ENCODE assay signal across 31 cellular contexts in the genomic region with DNA sequence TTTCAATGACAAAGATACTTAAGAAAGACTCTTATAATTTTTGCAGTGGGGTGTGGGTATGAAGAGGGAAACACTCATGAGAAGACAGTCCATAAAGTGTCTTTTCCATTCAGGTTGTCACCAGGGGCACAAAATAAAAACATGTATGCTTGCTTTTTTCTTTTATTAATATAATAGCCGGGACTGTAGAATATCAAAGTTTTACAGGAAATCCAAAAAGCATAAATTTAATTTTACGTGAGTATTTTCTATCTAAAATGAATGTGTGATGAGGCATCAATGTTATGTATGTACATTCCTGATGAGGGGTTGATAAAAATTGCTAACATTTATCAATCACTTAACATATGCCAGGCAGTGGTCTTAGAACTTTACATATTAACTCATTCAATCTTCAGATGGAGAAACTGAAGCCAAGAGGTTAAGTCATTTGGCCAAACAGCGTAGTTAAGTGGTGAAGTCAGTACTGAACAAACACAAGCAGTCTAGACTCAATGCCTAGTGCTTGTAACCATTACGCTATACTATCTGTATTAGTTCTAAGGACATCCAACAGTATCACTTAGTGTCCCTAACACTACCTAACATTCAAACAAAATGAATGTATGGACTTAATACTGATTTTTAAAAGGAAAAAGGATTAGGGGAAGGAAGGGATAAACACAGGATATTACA.
"Had no signal": no experiment of that assay in that cellular context is flagged by ENCODE, and none has a peak within 500 bp of the region (broad histone marks: within the 10 kb centered on the region; RNA-seq: fewer than 3 reads in every experiment).

No MANE protein-coding gene starts in this region.

- H3K4me3 ChIP-seq: adrenal gland, body of pancreas, cardiac muscle cell, colonic mucosa, gastrocnemius medialis, hepatocyte, skin epidermis, thoracic aorta had no signal

- DNase-seq: activated CD4-positive, alpha-beta T cell treated with anti-CD3 and anti-CD28 coated beads for 4 hours; activated CD4-positive, alpha-beta T cell treated with anti-CD3 and anti-CD28 coated beads, Interleukin-2, amount 50 U/mL, for 4 hours; activated CD8-positive, alpha-beta memory T cell treated with anti-CD3 and anti-CD28 coated beads, Interleukin-2, amount 50 U/mL, for 4 hours; activated effector memory CD4-positive, alpha-beta T cell treated with anti-CD3 and anti-CD28 coated beads, Interleukin-2, amount 50 U/mL, for 16 hours; activated naive CD4-positive, alpha-beta T cell treated with anti-CD3 and anti-CD28 coated beads for 36 hours; activated naive CD8-positive, alpha-beta T cell treated with anti-CD3 and anti-CD28 coated beads for 36 hours; activated T-cell treated with anti-CD3 and anti-CD28 coated beads, Interleukin-2, amount 50 U/mL, for 4 hours; adrenal gland; aorta; body of pancreas; cerebellar nuclear complex; colonic mucosa; effector CD8-positive, alpha-beta T cell; gastrocnemius medialis; islet precursor cell; left ventricle myocardium superior; stimulated activated CD4-positive, alpha-beta T cell treated with anti-CD3 and anti-CD28 coated beads, Interleukin-4, amount 100 ng/mL, for 24 hours; T-helper 9 cell; trophoblast cell had no signal

- FAIRE-seq: endometrium, TTC549, urothelium cell line had no signal

- H3K4me3 Mint-ChIP-seq: activated naive CD4-positive, alpha-beta T cell treated with anti-CD3 and anti-CD28 coated beads for 36 hours; activated naive CD8-positive, alpha-beta T cell treated with anti-CD3 and anti-CD28 coated beads for 36 hours; activated T-cell treated with anti-CD3 and anti-CD28 coated beads, Interleukin-2, amount 50 U/mL, for 4 hours; nephron; stimulated activated effector memory CD8-positive, alpha-beta T cell treated with anti-CD3 and anti-CD28 coated beads, Interleukin-12 subunit alpha, Interleukin-12 subunit beta, amount 100 ng/mL, for 72 hours; stimulated activated naive CD8-positive, alpha-beta T cell treated with anti-CD3 and anti-CD28 coated beads, Interleukin-15, Interleukin-2, amounts not matched to agents 100 ng/mL and 50 ng/mL, for 24 hours; T-helper 1 cell treated with Interleukin-12 subunit alpha and Interleukin-12 subunit beta and Interleukin-4 antibody, amounts not matched to agents 30 μg/mL and 1 μg/mL, for 36 hours had no signal

- H3K9me3 Mint-ChIP-seq: activated naive CD4-positive, alpha-beta T cell treated with anti-CD3 and anti-CD28 coated beads for 36 hours; activated naive CD8-positive, alpha-beta T cell treated with anti-CD3 and anti-CD28 coated beads for 36 hours; activated T-cell treated with anti-CD3 and anti-CD28 coated beads, Interleukin-2, amount 50 U/mL, for 4 hours; nephron; stimulated activated effector memory CD8-positive, alpha-beta T cell treated with anti-CD3 and anti-CD28 coated beads, Interleukin-12 subunit alpha, Interleukin-12 subunit beta, amount 100 ng/mL, for 72 hours; stimulated activated naive CD8-positive, alpha-beta T cell treated with anti-CD3 and anti-CD28 coated beads, Interleukin-15, Interleukin-2, amounts not matched to agents 100 ng/mL and 50 ng/mL, for 24 hours; T-helper 1 cell treated with Interleukin-12 subunit alpha and Interleukin-12 subunit beta and Interleukin-4 antibody, amounts not matched to agents 30 μg/mL and 1 μg/mL, for 36 hours had no signal

- H3K4me1 Mint-ChIP-seq: nephron; stimulated activated effector memory CD8-positive, alpha-beta T cell treated with anti-CD3 and anti-CD28 coated beads, Interleukin-12 subunit alpha, Interleukin-12 subunit beta, amount 100 ng/mL, for 72 hours had no signal

- H3K27me3 ChIP-seq: adrenal gland, body of pancreas, cardiac muscle cell, colonic mucosa, gastrocnemius medialis, hepatocyte had no signal

- H3K27ac Mint-ChIP-seq: activated naive CD4-positive, alpha-beta T cell treated with anti-CD3 and anti-CD28 coated beads for 36 hours; nephron; stimulated activated effector memory CD8-positive, alpha-beta T cell treated with anti-CD3 and anti-CD28 coated beads, Interleukin-12 subunit alpha, Interleukin-12 subunit beta, amount 100 ng/mL, for 72 hours; T-helper 1 cell treated with Interleukin-12 subunit alpha and Interleukin-12 subunit beta and Interleukin-4 antibody, amounts not matched to agents 30 μg/mL and 1 μg/mL, for 36 hours had no signal

- H3K27me3 Mint-ChIP-seq: activated naive CD8-positive, alpha-beta T cell treated with anti-CD3 and anti-CD28 coated beads for 36 hours; stimulated activated naive CD8-positive, alpha-beta T cell treated with anti-CD3 and anti-CD28 coated beads, Interleukin-15, Interleukin-2, amounts not matched to agents 100 ng/mL and 50 ng/mL, for 24 hours had no signal

- ATAC-seq: activated T-cell treated with anti-CD3 and anti-CD28 coated beads, Interleukin-2, amount 50 U/mL, for 4 hours; body of pancreas; gastrocnemius medialis; left ventricle myocardium superior; sciatic nerve; stimulated activated effector memory CD8-positive, alpha-beta T cell treated with anti-CD3 and anti-CD28 coated beads, Interleukin-12 subunit alpha, Interleukin-12 subunit beta, amount 100 ng/mL, for 72 hours had no signal
